Comparison of ENCODE assay signal across 8 cellular contexts in the genomic region with DNA sequence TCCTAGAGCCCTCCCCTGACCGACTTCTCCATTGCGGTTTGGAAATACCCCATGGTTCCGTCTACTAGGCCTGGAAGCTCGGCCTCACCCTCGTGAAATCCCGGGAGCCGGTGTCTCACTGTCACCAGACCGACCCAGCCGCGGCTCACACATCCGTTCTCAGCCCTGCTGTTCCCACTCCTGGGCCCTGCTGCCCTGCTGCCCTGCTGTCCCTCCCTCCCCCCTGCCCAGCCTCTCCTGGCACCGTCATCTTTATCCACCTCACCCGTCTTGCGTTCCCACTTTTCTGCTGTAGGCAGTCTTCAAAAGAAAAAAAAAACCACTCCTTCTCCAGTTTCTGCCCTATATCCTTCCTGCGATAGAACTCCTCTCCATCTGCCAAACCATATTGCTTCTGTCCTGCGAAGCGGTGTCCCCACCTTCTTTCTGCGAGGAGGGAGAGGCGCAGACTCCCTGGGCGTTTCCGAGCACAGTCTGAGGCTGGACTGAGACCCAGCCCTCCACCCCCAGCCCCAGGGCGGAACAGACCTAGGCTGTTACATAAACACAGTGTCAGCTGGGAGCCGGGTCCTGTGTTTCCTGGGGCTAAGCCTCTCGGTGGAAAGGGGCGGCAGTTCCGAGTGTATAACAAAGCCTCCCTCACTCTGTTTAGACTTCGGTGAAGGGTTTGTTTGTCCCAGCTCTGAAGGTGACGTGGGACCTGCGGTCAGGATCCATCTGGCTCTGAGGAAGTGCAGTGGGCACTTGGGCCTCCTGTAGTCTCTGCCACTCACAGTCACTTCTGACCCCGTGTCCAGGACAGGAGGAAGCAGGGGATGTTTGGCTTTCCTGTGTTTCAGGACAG. TPM values are rescaled to one million over a fixed set of nuclear protein-coding genes. Genes with fewer than 3 reads are reported as not detected.
DNase-seq lines count a peak whose midpoint lies in the region; ATAC-seq, FAIRE-seq and TF ChIP-seq lines count a peak whose summit lies in the region.

No MANE protein-coding gene starts in this region.

- H3K36me3 ChIP-seq in right atrium auricular region: no peaks in the 10 kb centered on the region

- H3K4me3 ChIP-seq in right atrium auricular region: peak overlapping the region; percentile 4 to 79

- peaks cover 7% of the 10 kb centered on the region for H3K36me3 Mint-ChIP-seq in stimulated activated naive CD8-positive, alpha-beta T cell treated with anti-CD3 and anti-CD28 coated beads, Interleukin-15, Interleukin-2, amounts not matched to agents 100 ng/mL and 50 ng/mL, for 24 hours (ENCODE audit: low read depth)

- H3K27ac ChIP-seq in adipose tissue (ENCODE audit: low read depth, low read length) (peak overlapping the region; percentile 36), right atrium auricular region (peak overlapping the region; percentile 89 to 90)

- peak overlapping the region; percentile 87 for H3K4me3 Mint-ChIP-seq in stimulated activated naive CD8-positive, alpha-beta T cell treated with anti-CD3 and anti-CD28 coated beads, Interleukin-15, Interleukin-2, amounts not matched to agents 100 ng/mL and 50 ng/mL, for 24 hours

- no peak for FAIRE-seq in H54 (lab: Jason Lieb, UNC)

- DNase-seq in stimulated activated naive CD8-positive, alpha-beta T cell treated with anti-CD3 and anti-CD28 coated beads, Interleukin-15, Interleukin-2, amounts not matched to agents 100 U/mL and 50 U/mL, for 24 hours: no peak
- DNase-seq in right atrium auricular region (ENCODE audit: low spot score) (peak; percentile 88), posterior vena cava (ENCODE audit: low spot score) (peak; percentile 93), H54 (ENCODE audit: insufficient read length, low spot score) (no peak)

- TF ChIP-seq POLR2A in H54 (IDR thresholded peaks at IDR 0.05; ENCODE audit: low read depth, low read length): no peak

- TF ChIP-seq CTCF in right atrium auricular region (IDR thresholded peaks at IDR 0.05): no peak

- no peaks in the 10 kb centered on the region for H3K27me3 ChIP-seq in right atrium auricular region

- no peaks in the 10 kb centered on the region for H3K9me3 ChIP-seq in right atrium auricular region

- ATAC-seq in stimulated activated naive CD8-positive, alpha-beta T cell treated with anti-CD3 and anti-CD28 coated beads, Interleukin-15, Interleukin-2, amounts not matched to agents 100 U/mL and 50 U/mL, for 24 hours: no peak
- ATAC-seq in GM21423 (IDR thresholded peaks at IDR 0.05; ENCODE audit: unreplicated experiment): no peak
- ATAC-seq in GM21381 (IDR thresholded peaks at IDR 0.05; ENCODE audit: unreplicated experiment): no peak

- H3K27ac Mint-ChIP-seq in stimulated activated naive CD8-positive, alpha-beta T cell treated with anti-CD3 and anti-CD28 coated beads, Interleukin-15, Interleukin-2, amounts not matched to agents 100 ng/mL and 50 ng/mL, for 24 hours: peak overlapping the region; percentile 13

- intact Hi-C loops in posterior vena cava (cut with DNase I): no loop called here

- 10 to 17% (median 16%) methylated on average over 30 of the region's 30 CpGs for WGBS in adipose tissue, 3 donors

- H3K4me1 Mint-ChIP-seq in stimulated activated naive CD8-positive, alpha-beta T cell treated with anti-CD3 and anti-CD28 coated beads, Interleukin-15, Interleukin-2, amounts not matched to agents 100 ng/mL and 50 ng/mL, for 24 hours (ENCODE audit: low read depth): peaks cover 33% of the 10 kb centered on the region

- peaks cover 16% of the 10 kb centered on the region for H3K27me3 Mint-ChIP-seq in stimulated activated naive CD8-positive, alpha-beta T cell treated with anti-CD3 and anti-CD28 coated beads, Interleukin-15, Interleukin-2, amounts not matched to agents 100 ng/mL and 50 ng/mL, for 24 hours

- no peaks in the 10 kb centered on the region for H3K9me3 Mint-ChIP-seq in stimulated activated naive CD8-positive, alpha-beta T cell treated with anti-CD3 and anti-CD28 coated beads, Interleukin-15, Interleukin-2, amounts not matched to agents 100 ng/mL and 50 ng/mL, for 24 hours

- H3K4me1 ChIP-seq in right atrium auricular region: peaks cover 4 to 57% of the 10 kb centered on the region in 2 donors

RNA-seq across cellular contexts. Expression of a gene that starts 2.8 kb away (rescaled TPM):
- 10 to 100 TPM; 35.9 to 67.0 (median 51.9) TPM for polyA plus RNA-seq in adipose tissue
- total RNA-seq in right atrium auricular region (10 to 100 TPM; 29.8 to 42.1 TPM), posterior vena cava (10 to 100 TPM; 55.7 to 63.6 TPM)

RNA-seq across cellular contexts. Expression of a gene that starts 5.8 kb away (rescaled TPM):
- polyA plus RNA-seq in adipose tissue: 10 to 100 TPM; 33.3 to 56.8 (median 44.0) TPM
- total RNA-seq in right atrium auricular region (10 to 100 TPM; 28.0 to 53.6 TPM), posterior vena cava (10 to 100 TPM; 27.4 to 27.7 TPM)

RNA-seq across cellular contexts. Expression of a gene that starts 8.5 kb away (rescaled TPM):
- polyA plus RNA-seq in adipose tissue: 100 to 1,000 TPM in 1 of 3 donors, 10 to 100 TPM in 2; 53.0 to 104 (median 91.8) TPM
- total RNA-seq in right atrium auricular region: 10 to 100 TPM; 85.9 to 96.4 TPM
- total RNA-seq in posterior vena cava: 10 to 100 TPM; 35.5 to 56.3 TPM

RNA-seq across cellular contexts. Expression of a gene that starts 29.7 kb away (rescaled TPM):
- polyA plus RNA-seq in adipose tissue: 10 to 100 TPM; 63.7 to 73.3 (median 64.8) TPM
- total RNA-seq in right atrium auricular region (100 to 1,000 TPM in 1 of 2 donors, 10 to 100 TPM in 1; 55.3 to 114 TPM), posterior vena cava (100 to 1,000 TPM; 105 to 212 TPM)

RNA-seq across cellular contexts. Expression of a gene that starts 31.4 kb away (rescaled TPM):
- 1 to 10 TPM; 5.9 to 9.1 (median 7.8) TPM for polyA plus RNA-seq in adipose tissue
- total RNA-seq in right atrium auricular region (1 to 10 TPM; 4.4 to 4.9 TPM), posterior vena cava (1 to 10 TPM; 5.2 to 7.3 TPM)

Comparison
In these comparisons a context has a peak if more than half of its experiments do, and no peak if none do; other contexts are left out.
1. DNase-seq: peak in right atrium auricular region (single experiment) and posterior vena cava (single experiment); none in stimulated activated naive CD8-positive, alpha-beta T cell treated with anti-CD3 and anti-CD28 coated beads, Interleukin-15, Interleukin-2, amounts not matched to agents 100 U/mL and 50 U/mL, for 24 hours (single experiment) and H54 (single experiment).